Comparison of ENCODE assay signal across 27 cellular contexts in the genomic region with DNA sequence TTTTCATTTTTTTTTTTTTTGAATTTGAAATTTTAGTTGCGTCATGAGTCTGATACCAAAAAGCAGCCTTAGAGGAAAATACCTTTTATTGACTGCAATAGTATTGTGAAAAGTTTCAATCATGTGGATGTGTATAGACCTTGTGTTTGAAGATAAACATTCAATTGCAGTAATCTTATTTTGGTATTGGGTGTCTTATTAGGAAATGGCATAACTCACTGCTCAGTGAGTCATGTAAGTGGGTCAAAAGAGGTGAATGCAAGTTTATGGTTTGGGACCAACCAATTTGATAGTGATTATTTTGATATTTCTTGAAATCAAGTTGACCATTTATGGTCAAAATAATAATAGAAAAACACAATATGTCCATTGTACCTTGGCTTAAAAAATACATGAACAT.
"Had no signal": no experiment of that assay in that cellular context is flagged by ENCODE, and none has a peak within 500 bp of the region (broad histone marks: within the 10 kb centered on the region; RNA-seq: fewer than 3 reads in every experiment).

No MANE protein-coding gene starts in this region.

- H3K4me1 Mint-ChIP-seq: activated B cell treated with CpG ODN at 0.5 μM for 24 hours; activated CD4-positive, alpha-beta T cell treated with anti-CD3 and anti-CD28 coated beads for 36 hours; activated naive CD8-positive, alpha-beta T cell treated with anti-CD3 and anti-CD28 coated beads for 36 hours; immature natural killer cell; naive thymus-derived CD8-positive, alpha-beta T cell had no signal

- H3K27ac ChIP-seq: hepatocyte, left lung, spleen, thoracic aorta, upper lobe of left lung had no signal

- H3K36me3 ChIP-seq: left lung, spleen, thoracic aorta, upper lobe of left lung had no signal

- H3K36me3 Mint-ChIP-seq: activated naive CD8-positive, alpha-beta T cell treated with anti-CD3 and anti-CD28 coated beads for 36 hours; immature natural killer cell had no signal

- H3K4me2 ChIP-seq: hepatocyte had no signal

- DNase-seq: activated B cell treated with CpG ODN at 0.5 μM for 24 hours; activated CD4-positive, alpha-beta T cell treated with anti-CD3 and anti-CD28 coated beads for 36 hours; activated CD4-positive, alpha-beta T cell treated with anti-CD3 and anti-CD28 coated beads, Interleukin-2, amount 50 U/mL, for 4 hours; activated CD8-positive, alpha-beta memory T cell treated with anti-CD3 and anti-CD28 coated beads for 24 hours; activated CD8-positive, alpha-beta memory T cell treated with anti-CD3 and anti-CD28 coated beads, Interleukin-2, amount 50 U/mL, for 4 hours; activated naive CD4-positive, alpha-beta T cell; activated naive CD8-positive, alpha-beta T cell treated with anti-CD3 and anti-CD28 coated beads for 36 hours; activated T-cell treated with anti-CD3 and anti-CD28 coated beads, Interleukin-2, amount 50 U/mL, for 24 hours; effector CD4-positive, alpha-beta T cell; glutamatergic neuron; immature natural killer cell; kidney glomerular epithelial cell; left lung; naive thymus-derived CD8-positive, alpha-beta T cell; spleen; stimulated activated CD4-positive, alpha-beta T cell treated with anti-CD3 and anti-CD28 coated beads, Interleukin-4, amount 100 ng/mL, for 1 hour; stimulated activated naive CD4-positive, alpha-beta T cell; T1000; upper lobe of left lung had no signal

- H3K27me3 Mint-ChIP-seq: activated B cell treated with CpG ODN at 0.5 μM for 24 hours; activated CD4-positive, alpha-beta T cell treated with anti-CD3 and anti-CD28 coated beads for 36 hours; activated naive CD8-positive, alpha-beta T cell treated with anti-CD3 and anti-CD28 coated beads for 36 hours; activated T-cell treated with anti-CD3 and anti-CD28 coated beads, Interleukin-2, amount 50 U/mL, for 24 hours; dendritic cell treated with granulocyte-macrophage colony-stimulating factor and Interleukin-4, amounts not matched to agents 40 ng/mL and 50 ng/mL, for 4 days; naive thymus-derived CD8-positive, alpha-beta T cell; progenitor cell of endocrine pancreas had no signal

- H3K9me3 ChIP-seq: thoracic aorta, upper lobe of left lung had no signal

- H2AFZ ChIP-seq: hepatocyte had no signal

- ATAC-seq: activated CD4-positive, alpha-beta T cell treated with anti-CD3 and anti-CD28 coated beads for 36 hours; esophagus mucosa; left lung; naive thymus-derived CD8-positive, alpha-beta T cell had no signal

- H3K27me3 ChIP-seq: hepatocyte, left lung, spleen, upper lobe of left lung had no signal

- H3K4me1 ChIP-seq: left lung, spleen, upper lobe of left lung had no signal

- H3K4me3 Mint-ChIP-seq: activated B cell treated with CpG ODN at 0.5 μM for 24 hours; activated CD4-positive, alpha-beta T cell treated with anti-CD3 and anti-CD28 coated beads for 36 hours; activated naive CD8-positive, alpha-beta T cell treated with anti-CD3 and anti-CD28 coated beads for 36 hours; activated T-cell treated with anti-CD3 and anti-CD28 coated beads, Interleukin-2, amount 50 U/mL, for 24 hours; dendritic cell treated with granulocyte-macrophage colony-stimulating factor and Interleukin-4, amounts not matched to agents 40 ng/mL and 50 ng/mL, for 4 days; immature natural killer cell; naive thymus-derived CD8-positive, alpha-beta T cell; T-helper 1 cell treated with Interleukin-12 subunit alpha and Interleukin-12 subunit beta and Interleukin-4 antibody, amounts not matched to agents 30 μg/mL and 1 μg/mL, for 36 hours had no signal

- H3K4me3 ChIP-seq: hepatocyte, left lung, lung, spleen, thoracic aorta, upper lobe of left lung had no signal

- H3K27ac Mint-ChIP-seq: activated B cell treated with CpG ODN at 0.5 μM for 24 hours; activated CD4-positive, alpha-beta T cell treated with anti-CD3 and anti-CD28 coated beads for 36 hours; activated naive CD8-positive, alpha-beta T cell treated with anti-CD3 and anti-CD28 coated beads for 36 hours; activated T-cell treated with anti-CD3 and anti-CD28 coated beads, Interleukin-2, amount 50 U/mL, for 24 hours; activated T-helper 2 cell treated with anti-CD3 and anti-CD28 coated beads, Interferon-gamma antibody, Interleukin-2, Interleukin-4, amounts not matched to agents 10 μg/mL and 5 μg/mL and 100 μg/mL, durations not matched to agents 14 hours and 24 hours and 36 hours; dendritic cell treated with granulocyte-macrophage colony-stimulating factor and Interleukin-4, amounts not matched to agents 40 ng/mL and 50 ng/mL, for 4 days; immature natural killer cell; naive thymus-derived CD8-positive, alpha-beta T cell; progenitor cell of endocrine pancreas; T-helper 1 cell treated with Interleukin-12 subunit alpha and Interleukin-12 subunit beta and Interleukin-4 antibody, amounts not matched to agents 30 μg/mL and 1 μg/mL, for 36 hours had no signal
